9 cellular contexts compared by ENCODE assay signal in the genomic region with DNA sequence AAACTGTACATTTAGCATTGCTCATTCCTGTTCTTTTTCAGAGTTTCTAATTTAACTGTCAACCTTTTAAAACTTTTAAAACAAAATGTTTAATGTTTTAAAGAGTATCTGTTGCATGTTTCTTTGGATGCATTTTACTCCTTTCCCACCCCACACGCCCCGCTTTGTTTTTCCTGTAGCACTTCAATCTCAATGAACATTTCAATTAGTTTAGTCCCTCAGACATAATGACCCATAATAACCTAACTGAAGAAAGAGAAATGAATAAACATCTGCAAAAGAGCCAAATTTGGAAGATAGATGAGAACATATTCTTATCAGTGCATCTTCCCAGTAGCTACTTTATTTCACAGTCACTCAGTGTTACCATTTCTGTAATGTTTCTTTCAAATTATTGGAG. TPM values are rescaled to one million over a fixed set of nuclear protein-coding genes. Genes with fewer than 3 reads are reported as not detected.
"Had no signal": no experiment of that assay in that cellular context is flagged by ENCODE, and none has a peak within 500 bp of the region (broad histone marks: within the 10 kb centered on the region; RNA-seq: fewer than 3 reads in every experiment).

No MANE protein-coding gene starts in this region.

- ATAC-seq: heart left ventricle; right cardiac atrium; stimulated activated effector memory CD8-positive, alpha-beta T cell treated with anti-CD3 and anti-CD28 coated beads, Interleukin-12 subunit alpha, Interleukin-12 subunit beta, amount 100 ng/mL, for 72 hours had no signal

- DNase-seq: activated effector memory CD4-positive, alpha-beta T cell treated with Interleukin-2 at 50 U/mL for 16 hours; activated T-cell treated with anti-CD3 and anti-CD28 coated beads, Interleukin-2, amount 50 U/mL, for 24 hours; heart left ventricle; left ventricle myocardium inferior; nephron progenitor cell; upper lobe of left lung had no signal

RNA-seq across cellular contexts. Expression of gene PCDH10, which starts 7.5 kb away (rescaled TPM):
- total RNA-seq: T-helper 2 cell treated with Interferon-gamma antibody and Interleukin-4, amounts not matched to agents 100 ng/mL and 5 ng/mL, for 36 hours had no signal
